In the genomic region with DNA sequence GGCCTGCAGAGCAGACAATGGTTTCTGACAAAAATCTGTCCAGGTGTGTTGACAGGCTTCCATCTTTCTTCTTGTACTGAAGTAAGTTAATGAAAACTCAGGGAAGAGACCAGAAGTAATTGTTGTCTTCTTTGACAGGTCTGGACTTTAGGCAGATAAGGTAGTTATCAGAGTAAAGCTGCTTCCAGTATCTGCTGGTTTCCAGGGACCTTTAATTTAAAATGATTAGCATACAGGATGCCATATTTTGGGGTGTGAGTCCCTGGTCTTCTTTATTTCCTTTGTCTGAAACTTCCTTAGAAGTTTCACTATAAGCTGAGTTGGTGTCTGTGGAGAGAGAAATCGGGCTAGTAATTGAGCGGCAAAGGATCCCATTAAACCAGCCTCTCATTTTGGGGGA, we compare ENCODE assay signal across 9 cellular contexts. TPM values are rescaled to one million over a fixed set of nuclear protein-coding genes. Genes with fewer than 3 reads are reported as not detected.
DNase-seq lines count a peak whose midpoint lies in the region; ATAC-seq and TF ChIP-seq lines count a peak whose summit lies in the region.
"Had no signal": no experiment of that assay in that cellular context is flagged by ENCODE, and none has a peak within 500 bp of the region (broad histone marks: within the 10 kb centered on the region; RNA-seq: fewer than 3 reads in every experiment).

No MANE protein-coding gene starts in this region.

- no peaks in the 10 kb centered on the region for H3K27me3 Mint-ChIP-seq in activated T-cell treated with anti-CD3 and anti-CD28 coated beads, Interleukin-2, amount 50 U/mL, for 72 hours (ENCODE audit: low read depth)
- H3K27me3 Mint-ChIP-seq in activated CD8-positive, alpha-beta T cell treated with anti-CD3 and anti-CD28 coated beads for 36 hours = no peaks in the 10 kb centered on the region
- no peaks in the 10 kb centered on the region for H3K27me3 Mint-ChIP-seq in stimulated activated naive CD8-positive, alpha-beta T cell treated with anti-CD3 and anti-CD28 coated beads, Interleukin-15, amount 100 ng/mL, for 72 hours

- H3K36me3 Mint-ChIP-seq in activated T-cell treated with anti-CD3 and anti-CD28 coated beads, Interleukin-2, amount 50 U/mL, for 72 hours (ENCODE audit: insufficient read depth in 2 of 2) = peaks cover 7 to 9% of the 10 kb centered on the region in 2 donors
- peaks cover 23% of the 10 kb centered on the region for H3K36me3 Mint-ChIP-seq in activated CD8-positive, alpha-beta T cell treated with anti-CD3 and anti-CD28 coated beads for 36 hours (ENCODE audit: low read depth)

- no peak for ATAC-seq in activated T-cell treated with anti-CD3 and anti-CD28 coated beads, Interleukin-2, amount 50 U/mL, for 72 hours (replicated peaks in 1 of 2)
- ATAC-seq in activated CD8-positive, alpha-beta T cell treated with anti-CD3 and anti-CD28 coated beads for 36 hours = no peak
- ATAC-seq in stimulated activated naive CD8-positive, alpha-beta T cell treated with anti-CD3 and anti-CD28 coated beads, Interleukin-15, amount 100 ng/mL, for 72 hours = no peak

- no peak for TF ChIP-seq CTCF in activated CD8-positive, alpha-beta T cell treated with anti-CD3 and anti-CD28 coated beads for 36 hours (IDR thresholded peaks at IDR 0.05)
- TF ChIP-seq CTCF in GM13976 (IDR thresholded peaks at IDR 0.05; ENCODE audit: borderline replicate concordance, control extremely low read depth, extremely low read depth, insufficient read depth, missing control alignments) = no peak

- in situ Hi-C loops in GM13976 (cut with MboI; ENCODE audit: low sequenced_read_pairs, unreplicated experiment) = no loop called here

- peaks cover 42% of the 10 kb centered on the region for H3K4me1 Mint-ChIP-seq in activated T-cell treated with anti-CD3 and anti-CD28 coated beads, Interleukin-2, amount 50 U/mL, for 72 hours (ENCODE audit: low read depth)
- H3K4me1 Mint-ChIP-seq in activated CD8-positive, alpha-beta T cell treated with anti-CD3 and anti-CD28 coated beads for 36 hours (ENCODE audit: low read depth) = peaks cover 41% of the 10 kb centered on the region
- peaks cover 50% of the 10 kb centered on the region for H3K4me1 Mint-ChIP-seq in stimulated activated naive CD8-positive, alpha-beta T cell treated with anti-CD3 and anti-CD28 coated beads, Interleukin-15, amount 100 ng/mL, for 72 hours

- H3K4me3 Mint-ChIP-seq in activated T-cell treated with anti-CD3 and anti-CD28 coated beads, Interleukin-2, amount 50 U/mL, for 72 hours = peak overlapping the region; percentile 91 to 97
- peak overlapping the region; percentile 85 for H3K4me3 Mint-ChIP-seq in activated CD8-positive, alpha-beta T cell treated with anti-CD3 and anti-CD28 coated beads for 36 hours
- H3K4me3 Mint-ChIP-seq in stimulated activated naive CD8-positive, alpha-beta T cell treated with anti-CD3 and anti-CD28 coated beads, Interleukin-15, amount 100 ng/mL, for 72 hours = peak overlapping the region; percentile 81 to 93

- peak overlapping the region; percentile 100 for H3K4me3 ChIP-seq in iPS-11a (ENCODE audit: low read depth, low read length)

- H3K27ac Mint-ChIP-seq in activated T-cell treated with anti-CD3 and anti-CD28 coated beads, Interleukin-2, amount 50 U/mL, for 72 hours = peak overlapping the region; percentile 82
- H3K27ac Mint-ChIP-seq in activated CD8-positive, alpha-beta T cell treated with anti-CD3 and anti-CD28 coated beads for 36 hours = peak overlapping the region; percentile 90
- H3K27ac Mint-ChIP-seq in stimulated activated naive CD8-positive, alpha-beta T cell treated with anti-CD3 and anti-CD28 coated beads, Interleukin-15, amount 100 ng/mL, for 72 hours = peak overlapping the region; percentile 94 to 97

- H3K9me3 Mint-ChIP-seq in activated T-cell treated with anti-CD3 and anti-CD28 coated beads, Interleukin-2, amount 50 U/mL, for 72 hours = no peaks in the 10 kb centered on the region
- H3K9me3 Mint-ChIP-seq in activated CD8-positive, alpha-beta T cell treated with anti-CD3 and anti-CD28 coated beads for 36 hours = no peaks in the 10 kb centered on the region
- no peaks in the 10 kb centered on the region for H3K9me3 Mint-ChIP-seq in stimulated activated naive CD8-positive, alpha-beta T cell treated with anti-CD3 and anti-CD28 coated beads, Interleukin-15, amount 100 ng/mL, for 72 hours

- intact Hi-C loops in activated CD8-positive, alpha-beta T cell treated with anti-CD3 and anti-CD28 coated beads for 36 hours (cut with micrococcal nuclease) = loop anchor here (5.0 kb wide), 1 partner anchor 47 kb away; the partner anchor contains the start of gene ZDHHC5

- DNase-seq in activated T-cell treated with anti-CD3 and anti-CD28 coated beads, Interleukin-2, amount 50 U/mL, for 72 hours = no peak
- no peak for DNase-seq in activated T-cell treated with anti-CD3 and anti-CD28 coated beads, Interleukin-2, amount 50 U/mL, for 1 hour
- no peak for DNase-seq in activated CD8-positive, alpha-beta T cell treated with anti-CD3 and anti-CD28 coated beads for 36 hours
- DNase-seq in stimulated activated naive CD8-positive, alpha-beta T cell treated with anti-CD3 and anti-CD28 coated beads, Interleukin-15, amount 100 ng/mL, for 72 hours = no peak
- DNase-seq in GM13976 (ENCODE audit: low spot score) (no peak), putamen (ENCODE audit: low spot score) (no peak), GM19238 (ENCODE audit: insufficient read length, low spot score) (no peak)

- CTCF ChIA-PET in activated CD8-positive, alpha-beta T cell treated with anti-CD3 and anti-CD28 coated beads for 36 hours (lab: Charles Lee) = interaction anchor here (0.6 to 3.0 kb wide), 9 partner anchors 14 to 146 kb away, joined by 3 to 18 read pairs (median 3); partner anchors contain the start of genes SELENOH and UBE2L6

- POLR2A ChIA-PET in activated CD8-positive, alpha-beta T cell treated with anti-CD3 and anti-CD28 coated beads for 36 hours (lab: Charles Lee) = interaction anchor here (1.0 to 1.4 kb wide), 4 partner anchors 10 to 33 kb away, joined by 3 to 4 read pairs (median 4); partner anchors contain the start of gene SELENOH

RNA-seq across cellular contexts. Expression of gene TMX2, which starts 1.5 kb away (rescaled TPM):
- 10 to 100 TPM; 54.2 to 69.8 TPM for total RNA-seq in activated T-cell treated with anti-CD3 and anti-CD28 coated beads, Interleukin-2, amount 50 U/mL, for 72 hours
- 10 to 100 TPM; 53.1 to 58.6 TPM for total RNA-seq in activated CD8-positive, alpha-beta T cell treated with anti-CD3 and anti-CD28 coated beads for 36 hours

RNA-seq across cellular contexts. Expression of gene MED19, which starts 1.8 kb away (rescaled TPM):
- 10 to 100 TPM; 19.8 to 20.0 TPM for total RNA-seq in activated T-cell treated with anti-CD3 and anti-CD28 coated beads, Interleukin-2, amount 50 U/mL, for 72 hours
- 10 to 100 TPM in 1 of 2 experiments, 1 to 10 TPM in 1; 9.1 to 10.3 TPM for total RNA-seq in activated CD8-positive, alpha-beta T cell treated with anti-CD3 and anti-CD28 coated beads for 36 hours

RNA-seq across cellular contexts. Expression of gene SELENOH, which starts 27.4 kb away (rescaled TPM):
- total RNA-seq in activated T-cell treated with anti-CD3 and anti-CD28 coated beads, Interleukin-2, amount 50 U/mL, for 72 hours = 100 to 1,000 TPM; 147 to 162 TPM
- 100 to 1,000 TPM; 257 to 265 TPM for total RNA-seq in activated CD8-positive, alpha-beta T cell treated with anti-CD3 and anti-CD28 coated beads for 36 hours

RNA-seq across cellular contexts. Expression of gene BTBD18, which starts 37.8 kb away (rescaled TPM):
- not detected for total RNA-seq in activated T-cell treated with anti-CD3 and anti-CD28 coated beads, Interleukin-2, amount 50 U/mL, for 72 hours
- not detected for total RNA-seq in activated CD8-positive, alpha-beta T cell treated with anti-CD3 and anti-CD28 coated beads for 36 hours
- total RNA-seq: temporal lobe had no signal

RNA-seq across cellular contexts. Expression of gene ZDHHC5, which starts 45.9 kb away (rescaled TPM):
- 10 to 100 TPM; 62.8 to 62.9 TPM for total RNA-seq in activated T-cell treated with anti-CD3 and anti-CD28 coated beads, Interleukin-2, amount 50 U/mL, for 72 hours
- total RNA-seq in activated CD8-positive, alpha-beta T cell treated with anti-CD3 and anti-CD28 coated beads for 36 hours = 10 to 100 TPM; 53.7 to 54.8 TPM
